12 cellular contexts compared by ENCODE assay signal in genomic region chr15:73573572-73573971, GRCh38. TPM values are rescaled to one million over a fixed set of nuclear protein-coding genes. Genes with fewer than 3 reads are reported as not detected.
DNase-seq lines count a peak whose midpoint lies in the region; ATAC-seq, FAIRE-seq and TF ChIP-seq lines count a peak whose summit lies in the region.
"Had no signal": no experiment of that assay in that cellular context is flagged by ENCODE, and none has a peak within 500 bp of the region (broad histone marks: within the 10 kb centered on the region; RNA-seq: fewer than 3 reads in every experiment).

No MANE protein-coding gene starts in this region.

- TF ChIP-seq CTCF in liver (IDR thresholded peaks at IDR 0.05; ENCODE audit: low read depth, low read length, missing input control) = no peak
- TF ChIP-seq CTCF in HepG2 (CRISPR knock-in tag; IDR thresholded peaks at IDR 0.05) = no peak
- TF ChIP-seq CTCF in epithelial cell of esophagus (IDR thresholded peaks at IDR 0.05; ENCODE audit: insufficient read depth, low read depth, low read length, missing control alignments) = no peak
- TF ChIP-seq CTCF in right lobe of liver (IDR thresholded peaks at IDR 0.05) = no peak
- TF ChIP-seq CTCF in GM13977 (IDR thresholded peaks at IDR 0.05; ENCODE audit: extremely low read depth, insufficient read depth, missing control alignments) = no peak

- H3K9ac ChIP-seq in liver (ENCODE audit: low read depth in 1 of 2, low read length in 2 of 2) (no peak overlapping the region), HepG2 (ENCODE audit: insufficient read depth, low read depth, low read length) (no peak overlapping the region)

- H3K4me3 ChIP-seq in liver (ENCODE audit: low read depth in 1 of 3, low read length in 3 of 3) (no peak overlapping the region), HepG2 (replicated peaks in 1 of 3; ENCODE audit: insufficient read depth in 1 of 3, low read depth in 2 of 3, low read length in 3 of 3) (no peak overlapping the region), epithelial cell of esophagus (ENCODE audit: low read length) (no peak overlapping the region), right lobe of liver (no peak overlapping the region)
- H3K4me3 ChIP-seq: thyroid gland had no signal

- H3K36me3 Mint-ChIP-seq in activated CD4-positive, alpha-beta memory T cell treated with anti-CD3 and anti-CD28 coated beads, Interleukin-2, amount 10 ng/mL, durations not matched to agents 7 days and 5 days (ENCODE audit: low read depth) = peaks cover 52% of the 10 kb centered on the region

- no peaks in the 10 kb centered on the region for H3K4me1 ChIP-seq in liver (ENCODE audit: control insufficient read depth in 4 of 4, insufficient read depth in 4 of 4, low read length in 3 of 4)
- no peaks in the 10 kb centered on the region for H3K4me1 ChIP-seq in HepG2 (ENCODE audit: insufficient read depth, low read length)
- no peaks in the 10 kb centered on the region for H3K4me1 ChIP-seq in right lobe of liver

- no peaks in the 10 kb centered on the region for H3K79me2 ChIP-seq in HepG2 (ENCODE audit: insufficient read depth, low read length)

- no peak overlapping the region for H3K4me2 ChIP-seq in HepG2 (ENCODE audit: low read depth, low read length)

- 74% methylated on average over 9 of the region's 9 CpGs for WGBS in liver
- 97% methylated on average over 9 of the region's 9 CpGs for WGBS in HepG2 (ENCODE audit: low lambda C conversion rate)
- WGBS in right lobe of liver (ENCODE audit: insufficient coverage, low coverage, low lambda C conversion rate, missing lambda C conversion rate) = 71% methylated on average over 9 of the region's 9 CpGs

- H3K27me3 ChIP-seq in liver (ENCODE audit: control insufficient read depth in 4 of 4, insufficient read depth in 4 of 4, low read length in 3 of 4) (no peaks in the 10 kb centered on the region), HepG2 (ENCODE audit: control insufficient read depth in 1 of 2, insufficient read depth in 2 of 2, low read length in 2 of 2) (no peaks in the 10 kb centered on the region), right lobe of liver (no peaks in the 10 kb centered on the region)
- H3K27me3 ChIP-seq: thyroid gland had no signal

- peaks cover 71% of the 10 kb centered on the region for H3K4me1 Mint-ChIP-seq in activated CD4-positive, alpha-beta memory T cell treated with anti-CD3 and anti-CD28 coated beads, Interleukin-2, amount 10 ng/mL, durations not matched to agents 7 days and 5 days
- H3K4me1 Mint-ChIP-seq: B cell had no signal

- H2AFZ ChIP-seq in HepG2 (ENCODE audit: low read length) = no peak overlapping the region

- H3K9me3 Mint-ChIP-seq in activated CD4-positive, alpha-beta memory T cell treated with anti-CD3 and anti-CD28 coated beads, Interleukin-2, amount 10 ng/mL, durations not matched to agents 7 days and 5 days = no peaks in the 10 kb centered on the region
- H3K9me3 Mint-ChIP-seq: activated T-cell treated with anti-CD3 and anti-CD28 coated beads, Interleukin-2, amount 50 U/mL, for 4 hours had no signal

- intact Hi-C loops in HepG2 (cut with micrococcal nuclease; ENCODE audit: unreplicated experiment) (no loop called here), right lobe of liver (cut with DNase I) (loop anchor here in 1 of 2 donors (10.0 kb wide), 1 partner anchor 71 kb away; no protein-coding TSS in a partner anchor)

- TF ChIP-seq RAD21 in liver (IDR thresholded peaks at IDR 0.05) (no peak), HepG2 (CRISPR knock-in tag; IDR thresholded peaks at IDR 0.05) (no peak)

- ATAC-seq in HepG2 (no peak), right lobe of liver (peak; percentile 23 to 67 (median 50))
- ATAC-seq: activated T-cell treated with anti-CD3 and anti-CD28 coated beads, Interleukin-2, amount 50 U/mL, for 4 hours had no signal

- H3K9me3 ChIP-seq in liver (ENCODE audit: control insufficient read depth in 4 of 4, low read length in 3 of 4) (no peaks in the 10 kb centered on the region), HepG2 (ENCODE audit: low read length) (no peaks in the 10 kb centered on the region), right lobe of liver (no peaks in the 10 kb centered on the region)
- H3K9me3 ChIP-seq: thyroid gland had no signal

- peaks cover 0 to 41% (median 29%) of the 10 kb centered on the region in 4 donors for H3K36me3 ChIP-seq in liver (ENCODE audit: control insufficient read depth in 4 of 4, insufficient read depth in 3 of 4, low read depth in 1 of 4, low read length in 3 of 4)
- H3K36me3 ChIP-seq in HepG2 (replicated peaks in 1 of 2; ENCODE audit: control insufficient read depth in 1 of 2, insufficient read depth in 2 of 2, low read length in 2 of 2) = peaks cover 23 to 57% of the 10 kb centered on the region in 2 experiments
- H3K36me3 ChIP-seq in right lobe of liver = peaks cover 0 to 59% (median 23%) of the 10 kb centered on the region in 4 donors

- peak overlapping the region; percentile 17 to 33 for H3K27ac ChIP-seq in liver (ENCODE audit: low read depth in 1 of 2, low read length in 2 of 2)
- H3K27ac ChIP-seq in HepG2 (ENCODE audit: extremely low read length, insufficient read depth, low read length) = no peak overlapping the region
- no peak overlapping the region for H3K27ac ChIP-seq in right lobe of liver

- H3K27ac Mint-ChIP-seq in activated CD4-positive, alpha-beta memory T cell treated with anti-CD3 and anti-CD28 coated beads, Interleukin-2, amount 10 ng/mL, durations not matched to agents 7 days and 5 days = no peak overlapping the region
- H3K27ac Mint-ChIP-seq: B cell had no signal

- TF ChIP-seq POLR2A in HepG2 (IDR thresholded peaks at IDR 0.05; ENCODE audit: insufficient read depth in 1 of 2, low read depth in 2 of 2, low read length in 2 of 2) (no peak), right lobe of liver (IDR thresholded peaks at IDR 0.05) (no peak)

- no peaks in the 10 kb centered on the region for H3K27me3 Mint-ChIP-seq in activated CD4-positive, alpha-beta memory T cell treated with anti-CD3 and anti-CD28 coated beads, Interleukin-2, amount 10 ng/mL, durations not matched to agents 7 days and 5 days
- H3K27me3 Mint-ChIP-seq: B cell had no signal

- DNase-seq in HepG2 (ENCODE audit: low spot score) = no peak
- DNase-seq in epithelial cell of esophagus (ENCODE audit: low read depth) = peak; percentile 61
- peak in 1 of 3 donors; percentile 28 for DNase-seq in right lobe of liver
- no peak for DNase-seq in GM13977 (ENCODE audit: low spot score)
- DNase-seq in GF-D8 (lab: John Stamatoyannopoulos, UW) = no peak
- DNase-seq in NCI-H1092 (lab: John Stamatoyannopoulos, UW) = no peak
- no peak for DNase-seq in activated CD4-positive, alpha-beta memory T cell treated with anti-CD3 and anti-CD28 coated beads, Interleukin-2, amount 10 ng/mL, durations not matched to agents 7 days and 5 days
- DNase-seq: activated T-cell treated with anti-CD3 and anti-CD28 coated beads, Interleukin-2, amount 50 U/mL, for 4 hours; thyroid gland had no signal

- H3K4me3 Mint-ChIP-seq in activated CD4-positive, alpha-beta memory T cell treated with anti-CD3 and anti-CD28 coated beads, Interleukin-2, amount 10 ng/mL, durations not matched to agents 7 days and 5 days = no peak overlapping the region
- H3K4me3 Mint-ChIP-seq: activated T-cell treated with anti-CD3 and anti-CD28 coated beads, Interleukin-2, amount 50 U/mL, for 4 hours; B cell had no signal

- CTCF ChIA-PET in HepG2 (lab: Yijun Ruan, JAX; ENCODE audit: low intra/inter-chr PET ratio, low total read pairs) = no interaction called here
- CTCF ChIA-PET in activated CD4-positive, alpha-beta memory T cell treated with anti-CD3 and anti-CD28 coated beads, Interleukin-2, amount 10 ng/mL, durations not matched to agents 7 days and 5 days (lab: Charles Lee) = interaction anchor here (1.3 kb wide), 2 partner anchors 20 to 63 kb away, joined by 3 to 5 read pairs; no protein-coding TSS in a partner anchor

- in situ Hi-C loops in HepG2 (cut with HindIII; ENCODE audit: extremely low pct_ligation_motif_present, low pct_unique_long_range_greater_than_20kb) (no loop called here), GM13977 (cut with MboI; ENCODE audit: low pct_unique_long_range_greater_than_20kb, low sequenced_read_pairs, unreplicated experiment) (loop anchor here (25.0 kb wide), 1 partner anchor 114 kb away; the partner anchor contains the start of gene CD276)

- no TSS peak for BruUV-seq in HepG2 (replicated peaks; lab: Mats Ljungman, UMichigan)

- POLR2A ChIA-PET in HepG2 (lab: Yijun Ruan, JAX) = no interaction called here
- POLR2A ChIA-PET in activated CD4-positive, alpha-beta memory T cell treated with anti-CD3 and anti-CD28 coated beads, Interleukin-2, amount 10 ng/mL, durations not matched to agents 7 days and 5 days (lab: Charles Lee) = no interaction called here

- TF ChIP-seq EP300 in HepG2 (IDR thresholded peaks at IDR 0.05; ENCODE audit: low read depth in 2 of 2, low read length in 2 of 2) (no peak), HepG2 (CRISPR knock-in tag; IDR thresholded peaks at IDR 0.05; ENCODE audit: borderline replicate concordance) (no peak)

- FAIRE-seq in HepG2 (lab: Jason Lieb, UNC) = no peak
- FAIRE-seq: colon had no signal

- H4K20me1 ChIP-seq in HepG2 (ENCODE audit: insufficient read depth, low read length) = no peaks in the 10 kb centered on the region

RNA-seq across cellular contexts. Expression of gene NPTN, which starts 59.6 kb away (rescaled TPM):
- 10 to 100 TPM; 28.4 to 42.4 TPM for total RNA-seq in liver
- polyA plus RNA-seq in liver = 10 to 100 TPM; 16.8 to 39.4 TPM
- 57.7 and 110 TPM in 2 replicates for total RNA-seq in HepG2 (2016; rRNA removed; fragmentation: Illumina TruSeq; extraction: Trizol)
- 17.2 and 17.9 TPM in 2 replicates for total RNA-seq in HepG2 (2016; cell fraction: cytosol; rRNA removed; fragmentation: Illumina TruSeq; extraction: Trizol; ENCODE audit: low read depth)
- total RNA-seq in HepG2 (2016; cell fraction: insoluble cytoplasmic fraction; rRNA removed; fragmentation: Illumina TruSeq; extraction: Trizol) = 51.8 and 113 TPM in 2 replicates
- 34.2 and 36.6 TPM in 2 replicates for total RNA-seq in HepG2 (2016; cell fraction: membrane; rRNA removed; fragmentation: Illumina TruSeq; extraction: Trizol)
- 95.6 and 123 TPM in 2 replicates for total RNA-seq in HepG2 (2016; cell fraction: nucleus; rRNA removed; fragmentation: Illumina TruSeq; extraction: Trizol)
- polyA plus RNA-seq in HepG2 (2011; rRNA removed) = 77.8 and 78.0 TPM in 2 replicates
- polyA plus RNA-seq in HepG2 (2011; cell fraction: cytosol; rRNA removed) = 52.1 and 63.6 TPM in 2 replicates
- 68.7 and 71.5 TPM in 2 replicates for polyA plus RNA-seq in HepG2 (2011; cell fraction: nucleus; rRNA removed)
- 70.7 and 70.9 TPM in 2 replicates for polyA plus RNA-seq in HepG2 (2012)
- 10.9 and 14.0 TPM in 2 replicates for polyA plus RNA-seq in HepG2 (2016; cell fraction: cytosol; fragmentation: Illumina TruSeq; extraction: Trizol; ENCODE audit: low read depth)
- polyA plus RNA-seq in HepG2 (2016; cell fraction: insoluble cytoplasmic fraction; fragmentation: Illumina TruSeq; extraction: Trizol; ENCODE audit: low read depth) = 47.9 and 59.8 TPM in 2 replicates
- 19.8 and 23.6 TPM in 2 replicates for polyA plus RNA-seq in HepG2 (2016; cell fraction: membrane; fragmentation: Illumina TruSeq; extraction: Trizol; ENCODE audit: low read depth)
- 129 and 139 TPM in 2 replicates for polyA plus RNA-seq in HepG2 (2016; cell fraction: nucleus; fragmentation: Illumina TruSeq; extraction: Trizol; ENCODE audit: insufficient read depth, low read depth)
- 43.9 and 90.7 TPM in 2 replicates for polyA minus RNA-seq in HepG2 (2011; rRNA and poly(A)+ RNA removed; ENCODE audit: low replicate concordance)
- polyA minus RNA-seq in HepG2 (2011; cell fraction: cytosol; rRNA and poly(A)+ RNA removed) = 43.9 and 44.1 TPM in 2 replicates
- 87.2 and 106 TPM in 2 replicates for polyA minus RNA-seq in HepG2 (2011; cell fraction: nucleus; rRNA and poly(A)+ RNA removed)
- total RNA-seq in right lobe of liver = 10 to 100 TPM; 25.4 to 49.9 (median 35.4) TPM
- total RNA-seq in activated CD4-positive, alpha-beta memory T cell treated with anti-CD3 and anti-CD28 coated beads, Interleukin-2, amount 10 ng/mL, durations not matched to agents 7 days and 5 days = 10 to 100 TPM; 44.5 to 46.0 TPM

Comparison
In these comparisons a context has a peak if more than half of its experiments do, and no peak if none do; other contexts are left out.
1. H3K27ac ChIP-seq: peak in liver (2 of 2); none in HepG2 (single experiment) and right lobe of liver (0 of 3).